Comparison of ENCODE assay signal across 8 cellular contexts in genomic region chr6:33112148-33112547, GRCh38. TPM values are rescaled to one million over a fixed set of nuclear protein-coding genes. Genes with fewer than 3 reads are reported as not detected.
A peak's percentile ranks its signal among the peaks of the same experiment; 100 is the strongest.
DNase-seq lines count a peak whose midpoint lies in the region; ATAC-seq, FAIRE-seq and TF ChIP-seq lines count a peak whose summit lies in the region.

No MANE protein-coding gene starts in this region.

- TF ChIP-seq RAD21 in A549 (conservative IDR thresholded peaks at IDR 0.05 in 1 of 2, IDR thresholded peaks at IDR 0.05 in 1 of 2): no peak

- ATAC-seq in A549 (peak; percentile 73 to 94; a peak in 4 of 6 replicates), HG02642 (IDR thresholded peaks at IDR 0.05; ENCODE audit: poor library complexity, unreplicated experiment) (peak; percentile 83)

- H3K4me2 ChIP-seq in A549 (no peak overlapping the region), mesendoderm (ENCODE audit: low read length) (no peak overlapping the region)

- CTCF ChIA-PET in A549 (lab: Yijun Ruan, JAX): interaction anchor here (0.7 kb wide), 1 partner anchor 136 kb away, joined by 3 read pairs; no protein-coding TSS in a partner anchor

- H3K4me1 ChIP-seq in A549 (no peaks in the 10 kb centered on the region), mesendoderm (ENCODE audit: control insufficient read depth, low read depth, low read length) (no peaks in the 10 kb centered on the region), HAP-1 (no peaks in the 10 kb centered on the region)

- H4K5ac ChIP-seq in mesendoderm (ENCODE audit: low read length): no peak overlapping the region

- TF ChIP-seq POLR2A in A549 (IDR thresholded peaks at IDR 0.05; ENCODE audit: low read length): no peak

- no peaks in the 10 kb centered on the region for H3K36me3 ChIP-seq in mesendoderm (ENCODE audit: control insufficient read depth, insufficient read depth, low read length)
- no peaks in the 10 kb centered on the region for H3K36me3 ChIP-seq in HAP-1 (replicated peaks)

- no peak overlapping the region for H2BK120ac ChIP-seq in mesendoderm (ENCODE audit: low read depth, low read length)

- H3K27ac ChIP-seq in A549 (no peak overlapping the region), mesendoderm (ENCODE audit: low read depth, low read length) (no peak overlapping the region)

- H3K9me3 ChIP-seq in A549 (no peaks in the 10 kb centered on the region), HAP-1 (no peaks in the 10 kb centered on the region)

- 33% methylated on average over 1 of the region's 1 CpG for WGBS in A549 (ENCODE audit: missing lambda C conversion rate)
- no CpG with 5 or more reads among the region's 1 CpG for WGBS in mesendoderm (ENCODE audit: extremely low coverage, insufficient coverage, low lambda C conversion rate)

- no peak for TF ChIP-seq EP300 in A549 (IDR thresholded peaks at IDR 0.05)

- no peak for FAIRE-seq in A549 (lab: Jason Lieb, UNC)

- POLR2A ChIA-PET in A549 (lab: Yijun Ruan, JAX): no interaction called here

- H3K4me3 ChIP-seq in A549 (no peak overlapping the region), mesendoderm (ENCODE audit: low read length) (no peak overlapping the region), HAP-1 (no peak overlapping the region)

- H4K8ac ChIP-seq in mesendoderm (ENCODE audit: low read depth, low read length): no peak overlapping the region

- H2AK5ac ChIP-seq in mesendoderm (ENCODE audit: low read length): no peak overlapping the region

- no peak overlapping the region for H3K9ac ChIP-seq in mesendoderm (ENCODE audit: low read length)

- no peak overlapping the region for H3K18ac ChIP-seq in mesendoderm (ENCODE audit: low read length)

- TF ChIP-seq CTCF in A549 (IDR thresholded peaks at IDR 0.05): no peak
- TF ChIP-seq CTCF in GM10266 (IDR thresholded peaks at IDR 0.05; ENCODE audit: control insufficient read depth, insufficient read depth, low read depth, missing control alignments): no peak

- H3K79me1 ChIP-seq in mesendoderm (ENCODE audit: low read length): no peaks in the 10 kb centered on the region

- H3K27me3 ChIP-seq in mesendoderm (ENCODE audit: insufficient read depth, low read length, poor library complexity): no peaks in the 10 kb centered on the region
- H3K27me3 ChIP-seq in HAP-1 (ENCODE audit: low read depth): peaks cover 28% of the 10 kb centered on the region

- peak in 1 of 2 experiments; percentile 10 for DNase-seq in A549 (ENCODE audit: low read depth in 1 of 2, low spot score in 1 of 2)
- peak; percentile 87 for DNase-seq in GM10266 (ENCODE audit: extremely low spot score)
- DNase-seq in NCI-H1694 (lab: John Stamatoyannopoulos, UW): peak; percentile 17
- DNase-seq in cerebellar cortex (ENCODE audit: low spot score): peak; percentile 95
- DNase-seq in mesendoderm: peak; percentile 26
- no peak for DNase-seq in NCI-H2107 (lab: John Stamatoyannopoulos, UW)
- DNase-seq in HAP-1 (ENCODE audit: low spot score in 2 of 2): no peak

- no peaks in the 10 kb centered on the region for H3K79me2 ChIP-seq in mesendoderm (ENCODE audit: control insufficient read depth, insufficient read depth, low read length)

- H3K56ac ChIP-seq in mesendoderm (ENCODE audit: low read length): no peak overlapping the region

- H2BK15ac ChIP-seq in mesendoderm (replicated peaks; ENCODE audit: low read depth): no peak overlapping the region

- in situ Hi-C loops in HAP-1 (cut with MboI; ENCODE audit: low sequenced_read_pairs): no loop called here

- no peak overlapping the region for H2BK5ac ChIP-seq in mesendoderm (ENCODE audit: low read length)

- no peak overlapping the region for H3K4ac ChIP-seq in mesendoderm (ENCODE audit: low read depth, low read length)

- H3K23ac ChIP-seq in mesendoderm (ENCODE audit: low read length): no peak overlapping the region

TF ChIP-seq in A549, 52 proteins besides CTCF, POLR2A, EP300 and RAD21:
- TF ChIP-seq RCOR1 (IDR thresholded peaks at IDR 0.05; ENCODE audit: low read depth, low read length) (no peak), CBX8 (IDR thresholded peaks at IDR 0.05) (no peak), ATOH8 (CRISPR knock-in tag; IDR thresholded peaks at IDR 0.05; ENCODE audit: low read depth) (no peak), RFX5 (IDR thresholded peaks at IDR 0.05) (peak; percentile 97), FOXS1 (CRISPR knock-in tag; IDR thresholded peaks at IDR 0.05) (no peak), POLR2AphosphoS2 (conservative IDR thresholded peaks at IDR 0.05; ENCODE audit: low read length) (no peak), NPAS2 (CRISPR knock-in tag; IDR thresholded peaks at IDR 0.05; ENCODE audit: borderline replicate concordance) (no peak), HOXA7 (CRISPR knock-in tag; IDR thresholded peaks at IDR 0.05) (no peak)

RNA-seq across cellular contexts. Expression of gene HLA-DPB1, which starts 36.4 kb away (rescaled TPM):
- not detected in 2 replicates for polyA plus RNA-seq in A549 (2011; rRNA removed)
- polyA plus RNA-seq in A549 (2012; cell fraction: cytosol; rRNA removed): not detected in 2 replicates
- polyA plus RNA-seq in A549 (2012; cell fraction: nucleus; rRNA removed): not detected in 2 replicates
- not detected in 3 replicates for polyA plus RNA-seq in A549 (2017; fragmentation: RNase III; extraction: RNeasy Plus Mini Kit Qiagen cat#74134 plus additional on column Dnase treatment)
- not detected in 2 replicates for polyA minus RNA-seq in A549 (2011; rRNA and poly(A)+ RNA removed)
- 27.2 TPM for polyA plus RNA-seq in mesendoderm (2013, experiment 1 of 2)
- 28.0 TPM for polyA plus RNA-seq in mesendoderm (2013, experiment 2 of 2)

RNA-seq across cellular contexts. Expression of gene HLA-DPA1, which starts 38.7 kb away (rescaled TPM):
- polyA plus RNA-seq in A549 (2011; rRNA removed) (not detected in 2 replicates), A549 (2017; fragmentation: RNase III; extraction: RNeasy Plus Mini Kit Qiagen cat#74134 plus additional on column Dnase treatment) (0.09 TPM in 1 of 3 replicates, not detected in the others)
- 0.01 and 0.07 TPM in 2 replicates for polyA plus RNA-seq in A549 (2012; cell fraction: cytosol; rRNA removed)
- not detected in 2 replicates for polyA plus RNA-seq in A549 (2012; cell fraction: nucleus; rRNA removed)
- polyA minus RNA-seq in A549 (2011; rRNA and poly(A)+ RNA removed): not detected in 2 replicates
- 4.9 TPM for polyA plus RNA-seq in mesendoderm (2013, experiment 1 of 2)
- polyA plus RNA-seq in mesendoderm (2013, experiment 2 of 2): 4.7 TPM

Comparison
In these comparisons a context has a peak if more than half of its experiments do, and no peak if none do; other contexts are left out.
1. DNase-seq: peak in GM10266 (single experiment), NCI-H1694 (single experiment), cerebellar cortex (single experiment) and mesendoderm (single experiment); none in NCI-H2107 (single experiment) and HAP-1 (0 of 2).